Comparison of ENCODE assay signal across 25 cellular contexts in the genomic region with DNA sequence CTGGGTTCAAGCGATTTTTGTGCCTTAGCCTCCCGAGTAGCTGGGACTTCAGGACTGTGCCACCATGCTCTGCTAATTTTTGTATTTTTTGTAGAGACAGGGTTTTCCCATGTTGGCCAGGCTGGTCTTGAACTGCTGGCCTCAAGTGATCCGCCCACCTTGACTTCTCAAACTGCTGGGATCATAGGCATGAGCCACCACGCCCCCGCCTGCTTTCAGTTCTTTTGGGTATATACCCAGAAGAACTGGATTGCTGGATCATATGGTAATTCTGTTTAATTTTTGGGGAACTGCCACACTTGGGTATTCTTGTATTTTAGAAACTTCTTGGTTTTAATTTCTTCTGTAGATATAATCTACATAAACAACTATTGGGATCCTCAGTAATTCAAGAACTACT. TPM values are rescaled to one million over a fixed set of nuclear protein-coding genes. Genes with fewer than 3 reads are reported as not detected.
DNase-seq lines count a peak whose midpoint lies in the region; ATAC-seq and TF ChIP-seq lines count a peak whose summit lies in the region.
"Had no signal": no experiment of that assay in that cellular context is flagged by ENCODE, and none has a peak within 500 bp of the region (broad histone marks: within the 10 kb centered on the region; RNA-seq: fewer than 3 reads in every experiment).

No MANE protein-coding gene starts in this region.

- H3K9me3 ChIP-seq in thoracic aorta = no peaks in the 10 kb centered on the region
- H3K9me3 ChIP-seq in colonic mucosa = no peaks in the 10 kb centered on the region
- H3K9me3 ChIP-seq: gastrocnemius medialis, prostate gland, vagina had no signal

- H3K27me3 Mint-ChIP-seq in activated CD4-positive, alpha-beta T cell treated with anti-CD3 and anti-CD28 coated beads for 36 hours = no peaks in the 10 kb centered on the region
- no peaks in the 10 kb centered on the region for H3K27me3 Mint-ChIP-seq in memory B cell
- no peaks in the 10 kb centered on the region for H3K27me3 Mint-ChIP-seq in activated CD8-positive, alpha-beta memory T cell treated with anti-CD3 and anti-CD28 coated beads, Interleukin-2, amount 10 ng/mL, durations not matched to agents 7 days and 5 days
- H3K27me3 Mint-ChIP-seq: activated naive CD8-positive, alpha-beta T cell treated with anti-CD3 and anti-CD28 coated beads, Interleukin-2, amount 10 ng/mL, durations not matched to agents 7 days and 5 days had no signal

- intact Hi-C loops in activated CD4-positive, alpha-beta T cell treated with anti-CD3 and anti-CD28 coated beads for 36 hours (cut with DNase I, micrococcal nuclease) = loop anchor here (1.0 to 2.0 kb wide), 2 partner anchors 17 kb away; a partner anchor contains a TSS
- intact Hi-C loops in colonic mucosa (cut with DNase I) = no loop called here

- no peak for ATAC-seq in activated CD4-positive, alpha-beta T cell treated with anti-CD3 and anti-CD28 coated beads for 36 hours
- no peak for ATAC-seq in memory B cell (ENCODE audit: low read depth)
- ATAC-seq in thoracic aorta (ENCODE audit: insufficient number of reproducible peaks, low FRiP score, low read depth) = no peak
- ATAC-seq in activated CD8-positive, alpha-beta memory T cell treated with anti-CD3 and anti-CD28 coated beads, Interleukin-2, amount 10 ng/mL, durations not matched to agents 7 days and 5 days = no peak
- ATAC-seq: HCT116, SK-N-SH treated with all-trans-retinoic acid at 6 μM for 48 hours had no signal

- peak overlapping the region; percentile 70 for H3K27ac Mint-ChIP-seq in activated CD4-positive, alpha-beta T cell treated with anti-CD3 and anti-CD28 coated beads for 36 hours
- peak overlapping the region; percentile 65 for H3K27ac Mint-ChIP-seq in memory B cell
- no peak overlapping the region for H3K27ac Mint-ChIP-seq in activated CD8-positive, alpha-beta memory T cell treated with anti-CD3 and anti-CD28 coated beads, Interleukin-2, amount 10 ng/mL, durations not matched to agents 7 days and 5 days
- H3K27ac Mint-ChIP-seq: activated naive CD8-positive, alpha-beta T cell treated with anti-CD3 and anti-CD28 coated beads, Interleukin-2, amount 10 ng/mL, durations not matched to agents 7 days and 5 days had no signal

- no peak overlapping the region for H3K9ac ChIP-seq in colonic mucosa (ENCODE audit: low read depth in 2 of 2, low read length in 2 of 2)

- H3K4me1 Mint-ChIP-seq in activated CD4-positive, alpha-beta T cell treated with anti-CD3 and anti-CD28 coated beads for 36 hours = peaks cover 68% of the 10 kb centered on the region
- H3K4me1 Mint-ChIP-seq in memory B cell = peaks cover 58% of the 10 kb centered on the region
- peaks cover 25% of the 10 kb centered on the region for H3K4me1 Mint-ChIP-seq in activated CD8-positive, alpha-beta memory T cell treated with anti-CD3 and anti-CD28 coated beads, Interleukin-2, amount 10 ng/mL, durations not matched to agents 7 days and 5 days

- H3K4me3 Mint-ChIP-seq in activated CD4-positive, alpha-beta T cell treated with anti-CD3 and anti-CD28 coated beads for 36 hours = no peak overlapping the region
- no peak overlapping the region for H3K4me3 Mint-ChIP-seq in memory B cell
- H3K4me3 Mint-ChIP-seq in activated CD8-positive, alpha-beta memory T cell treated with anti-CD3 and anti-CD28 coated beads, Interleukin-2, amount 10 ng/mL, durations not matched to agents 7 days and 5 days = no peak overlapping the region
- H3K4me3 Mint-ChIP-seq: activated naive CD8-positive, alpha-beta T cell treated with anti-CD3 and anti-CD28 coated beads, Interleukin-2, amount 10 ng/mL, durations not matched to agents 7 days and 5 days had no signal

- H3K27me3 ChIP-seq in thoracic aorta (replicated peaks; ENCODE audit: insufficient read depth) (no peaks in the 10 kb centered on the region), colonic mucosa (no peaks in the 10 kb centered on the region)
- H3K27me3 ChIP-seq: gastrocnemius medialis, vagina had no signal

- H3K36me3 ChIP-seq in thoracic aorta (no peaks in the 10 kb centered on the region), colonic mucosa (no peaks in the 10 kb centered on the region)
- H3K36me3 ChIP-seq: gastrocnemius medialis, prostate gland, vagina had no signal

- H3K27ac ChIP-seq in thoracic aorta (peak overlapping the region; percentile 56 to 58), colonic mucosa (no peak overlapping the region)
- H3K27ac ChIP-seq: 22Rv1, C4-2B, PC-9, vagina, VCaP had no signal

- TF ChIP-seq CTCF in thoracic aorta (IDR thresholded peaks at IDR 0.05) (no peak), colonic mucosa (IDR thresholded peaks at IDR 0.05) (no peak)

- H3K4me3 ChIP-seq in thoracic aorta (no peak overlapping the region), colonic mucosa (no peak overlapping the region)
- H3K4me3 ChIP-seq: gastrocnemius medialis, PC-9, prostate gland, vagina had no signal

- peaks cover 7% of the 10 kb centered on the region for H3K36me3 Mint-ChIP-seq in activated CD4-positive, alpha-beta T cell treated with anti-CD3 and anti-CD28 coated beads for 36 hours (ENCODE audit: low read depth)
- peaks cover 21% of the 10 kb centered on the region for H3K36me3 Mint-ChIP-seq in memory B cell
- peaks cover 15% of the 10 kb centered on the region for H3K36me3 Mint-ChIP-seq in activated CD8-positive, alpha-beta memory T cell treated with anti-CD3 and anti-CD28 coated beads, Interleukin-2, amount 10 ng/mL, durations not matched to agents 7 days and 5 days

- CTCF ChIA-PET in activated CD4-positive, alpha-beta T cell treated with anti-CD3 and anti-CD28 coated beads for 36 hours (lab: Charles Lee) = interaction anchor here (1.4 to 1.5 kb wide), 2 partner anchors 17 to 49 kb away, joined by 3 read pairs; a partner anchor contains a TSS
- CTCF ChIA-PET in activated CD8-positive, alpha-beta memory T cell treated with anti-CD3 and anti-CD28 coated beads, Interleukin-2, amount 10 ng/mL, durations not matched to agents 7 days and 5 days (lab: Charles Lee) = no interaction called here

- H3K4me1 ChIP-seq in thoracic aorta (ENCODE audit: control insufficient read depth in 1 of 2, low read depth in 2 of 2) (peaks cover 63 to 96% of the 10 kb centered on the region in 2 donors), colonic mucosa (no peaks in the 10 kb centered on the region)
- H3K4me1 ChIP-seq: prostate gland had no signal

- DNase-seq in activated CD4-positive, alpha-beta T cell treated with anti-CD3 and anti-CD28 coated beads for 36 hours = peak; percentile 36
- no peak for DNase-seq in activated CD4-positive, alpha-beta T cell treated with anti-CD3 and anti-CD28 coated beads, Interleukin-2, amount 50 U/mL, for 4 hours
- peak in 2 of 3 donors; percentile 7 to 12 for DNase-seq in stimulated activated CD4-positive, alpha-beta T cell treated with anti-CD3 and anti-CD28 coated beads, Interleukin-12 subunit alpha, Interleukin-12 subunit beta, amount 100 ng/mL, for 48 hours (ENCODE audit: low read depth in 2 of 3, low spot score in 1 of 3)
- DNase-seq in stimulated activated CD4-positive, alpha-beta T cell treated with anti-CD3 and anti-CD28 coated beads, Interleukin-4, amount 100 ng/mL, for 4 hours = no peak
- DNase-seq in memory B cell (ENCODE audit: low spot score in 2 of 2) (no peak), thoracic aorta (ENCODE audit: low spot score) (no peak), colonic mucosa (no peak)
- DNase-seq in activated CD8-positive, alpha-beta memory T cell treated with anti-CD3 and anti-CD28 coated beads, Interleukin-2, amount 10 ng/mL, durations not matched to agents 7 days and 5 days = no peak
- DNase-seq: activated CD8-positive, alpha-beta memory T cell treated with anti-CD3 and anti-CD28 coated beads for 24 hours; activated naive CD8-positive, alpha-beta T cell treated with anti-CD3 and anti-CD28 coated beads, Interleukin-2, amount 10 ng/mL, durations not matched to agents 7 days and 5 days; caudate nucleus; dermis blood vessel endothelial cell; gastrocnemius medialis; NCI-H1105 treated with DMSO at 0.1 percent for 48 hours; NCI-H2029; NCI-H526 treated with DMSO at 0.1 percent for 48 hours; PC-9; stimulated activated naive CD4-positive, alpha-beta T cell treated with Interleukin-2 at 50 U/mL for 16 hours had no signal

- no peaks in the 10 kb centered on the region for H3K9me3 Mint-ChIP-seq in activated CD4-positive, alpha-beta T cell treated with anti-CD3 and anti-CD28 coated beads for 36 hours (ENCODE audit: low read depth)
- no peaks in the 10 kb centered on the region for H3K9me3 Mint-ChIP-seq in memory B cell
- H3K9me3 Mint-ChIP-seq in activated CD8-positive, alpha-beta memory T cell treated with anti-CD3 and anti-CD28 coated beads, Interleukin-2, amount 10 ng/mL, durations not matched to agents 7 days and 5 days (ENCODE audit: low read depth) = no peaks in the 10 kb centered on the region
- H3K9me3 Mint-ChIP-seq: activated naive CD8-positive, alpha-beta T cell treated with anti-CD3 and anti-CD28 coated beads, Interleukin-2, amount 10 ng/mL, durations not matched to agents 7 days and 5 days had no signal

- POLR2A ChIA-PET in activated CD4-positive, alpha-beta T cell treated with anti-CD3 and anti-CD28 coated beads for 36 hours (lab: Charles Lee) = no interaction called here

RNA-seq across cellular contexts. Expression of a gene that starts 17.0 kb away (rescaled TPM):
- 10 to 100 TPM; 34.3 to 41.3 TPM for total RNA-seq in activated CD4-positive, alpha-beta T cell treated with anti-CD3 and anti-CD28 coated beads for 36 hours
- total RNA-seq in thoracic aorta (10 to 100 TPM; 63.6 to 85.6 TPM), colonic mucosa (10 to 100 TPM; 31.7 to 44.3 TPM)
- total RNA-seq in activated CD8-positive, alpha-beta memory T cell treated with anti-CD3 and anti-CD28 coated beads, Interleukin-2, amount 10 ng/mL, durations not matched to agents 7 days and 5 days = 10 to 100 TPM; 62.2 to 63.5 TPM

RNA-seq across cellular contexts. Expression of a gene that starts 24.1 kb away (rescaled TPM):
- total RNA-seq in activated CD4-positive, alpha-beta T cell treated with anti-CD3 and anti-CD28 coated beads for 36 hours = 100 to 1,000 TPM; 494 to 576 TPM
- total RNA-seq in thoracic aorta (10 to 100 TPM; 20.5 to 39.7 TPM), colonic mucosa (100 to 1,000 TPM in 1 of 2 donors, 10 to 100 TPM in 1; 59.0 to 204 TPM)
- total RNA-seq in activated CD8-positive, alpha-beta memory T cell treated with anti-CD3 and anti-CD28 coated beads, Interleukin-2, amount 10 ng/mL, durations not matched to agents 7 days and 5 days = 100 to 1,000 TPM; 548 to 587 TPM

RNA-seq across cellular contexts. Expression of a gene that starts 31.0 kb away (rescaled TPM):
- 10 to 100 TPM; 63.7 to 66.3 TPM for total RNA-seq in activated CD4-positive, alpha-beta T cell treated with anti-CD3 and anti-CD28 coated beads for 36 hours
- total RNA-seq in thoracic aorta = 100 to 1,000 TPM in 1 of 2 donors, 10 to 100 TPM in 1; 62.8 to 114 TPM
- 10 to 100 TPM; 57.0 to 82.4 TPM for total RNA-seq in activated CD8-positive, alpha-beta memory T cell treated with anti-CD3 and anti-CD28 coated beads, Interleukin-2, amount 10 ng/mL, durations not matched to agents 7 days and 5 days
- total RNA-seq in colonic mucosa = 10 to 100 TPM; 54.0 to 80.3 TPM

Comparison
In these comparisons a context has a peak if more than half of its experiments do, and no peak if none do; other contexts are left out.
1. DNase-seq: peak in activated CD4-positive, alpha-beta T cell treated with anti-CD3 and anti-CD28 coated beads for 36 hours (single experiment) and stimulated activated CD4-positive, alpha-beta T cell treated with anti-CD3 and anti-CD28 coated beads, Interleukin-12 subunit alpha, Interleukin-12 subunit beta, amount 100 ng/mL, for 48 hours (2 of 3); none in activated CD4-positive, alpha-beta T cell treated with anti-CD3 and anti-CD28 coated beads, Interleukin-2, amount 50 U/mL, for 4 hours (0 of 2), stimulated activated CD4-positive, alpha-beta T cell treated with anti-CD3 and anti-CD28 coated beads, Interleukin-4, amount 100 ng/mL, for 4 hours (0 of 2), memory B cell (0 of 2), thoracic aorta (single experiment), activated CD8-positive, alpha-beta memory T cell treated with anti-CD3 and anti-CD28 coated beads, Interleukin-2, amount 10 ng/mL, durations not matched to agents 7 days and 5 days (single experiment) and colonic mucosa (single experiment).